8 cellular contexts compared by ENCODE assay signal in genomic region chr7:148262721-148263229, GRCh38.
DNase-seq lines count a peak whose midpoint lies in the region; ATAC-seq and TF ChIP-seq lines count a peak whose summit lies in the region.

No MANE protein-coding gene starts in this region.

- H3K27ac ChIP-seq in SJSA1: no peak overlapping the region
- no peak overlapping the region for H3K27ac ChIP-seq in upper lobe of right lung

- no peaks in the 10 kb centered on the region for H3K9me3 Mint-ChIP-seq in IgD-negative memory B cell

- H3K4me1 Mint-ChIP-seq in IgD-negative memory B cell: peaks cover 15 to 22% (median 21%) of the 10 kb centered on the region in 3 donors

- H3K4me3 Mint-ChIP-seq in IgD-negative memory B cell: peak overlapping the region in 3 of 4 donors; percentile 63 to 80 (median 72)

- H3K36me3 ChIP-seq in SJSA1 (no peaks in the 10 kb centered on the region), upper lobe of right lung (no peaks in the 10 kb centered on the region)

- H3K9me3 ChIP-seq in SJSA1 (replicated peaks): no peaks in the 10 kb centered on the region
- no peaks in the 10 kb centered on the region for H3K9me3 ChIP-seq in upper lobe of right lung

- H3K4me3 ChIP-seq in SJSA1 (no peak overlapping the region), upper lobe of right lung (no peak overlapping the region)

- H3K27me3 ChIP-seq in SJSA1 (replicated peaks) (no peaks in the 10 kb centered on the region), upper lobe of right lung (no peaks in the 10 kb centered on the region)

- DNase-seq in DMS 273 (lab: John Stamatoyannopoulos, UW; ENCODE audit: unreplicated experiment) (peak; percentile 87), SJSA1 (ENCODE audit: low read depth in 1 of 2, low spot score in 2 of 2) (peak; percentile 32 to 50), Right ventricle myocardium superior (peak; percentile 75), posterior cingulate gyrus (peak; percentile 58 to 96 (median 84)), upper lobe of right lung (peak; percentile 71)
- DNase-seq in activated naive CD4-positive, alpha-beta T cell treated with anti-CD3 and anti-CD28 coated beads, Interleukin-2, amount 50 U/mL, for 16 hours: peak; percentile 67

- peak; percentile 98 for TF ChIP-seq CTCF in upper lobe of right lung (IDR thresholded peaks at IDR 0.05)

- H3K27me3 Mint-ChIP-seq in IgD-negative memory B cell: no peaks in the 10 kb centered on the region

- ATAC-seq in GM21423 (IDR thresholded peaks at IDR 0.05; ENCODE audit: unreplicated experiment) (peak; percentile 88), Right ventricle myocardium superior (ENCODE audit: poor library complexity) (peak; percentile 91), upper lobe of right lung (peak; percentile 91)

- H3K4me1 ChIP-seq in SJSA1 (replicated peaks) (no peaks in the 10 kb centered on the region; the same call in 1 of the 2 replicates), upper lobe of right lung (peaks cover 8% of the 10 kb centered on the region)

- intact Hi-C loops in Right ventricle myocardium superior (cut with DNase I) (loop anchor here (10.0 kb wide), 1 partner anchor 1018 kb away; no protein-coding TSS in a partner anchor), posterior cingulate gyrus (cut with DNase I) (loop anchor here (5.0 kb wide), 2 partner anchors 220 to 700 kb away; no protein-coding TSS in a partner anchor), upper lobe of right lung (cut with DNase I) (no loop called here)

- H3K36me3 Mint-ChIP-seq in IgD-negative memory B cell: no peaks in the 10 kb centered on the region

- H3K27ac Mint-ChIP-seq in IgD-negative memory B cell: peak overlapping the region in 1 of 3 donors; percentile 21
